Comparison of ENCODE assay signal across 8 cellular contexts in the genomic region with DNA sequence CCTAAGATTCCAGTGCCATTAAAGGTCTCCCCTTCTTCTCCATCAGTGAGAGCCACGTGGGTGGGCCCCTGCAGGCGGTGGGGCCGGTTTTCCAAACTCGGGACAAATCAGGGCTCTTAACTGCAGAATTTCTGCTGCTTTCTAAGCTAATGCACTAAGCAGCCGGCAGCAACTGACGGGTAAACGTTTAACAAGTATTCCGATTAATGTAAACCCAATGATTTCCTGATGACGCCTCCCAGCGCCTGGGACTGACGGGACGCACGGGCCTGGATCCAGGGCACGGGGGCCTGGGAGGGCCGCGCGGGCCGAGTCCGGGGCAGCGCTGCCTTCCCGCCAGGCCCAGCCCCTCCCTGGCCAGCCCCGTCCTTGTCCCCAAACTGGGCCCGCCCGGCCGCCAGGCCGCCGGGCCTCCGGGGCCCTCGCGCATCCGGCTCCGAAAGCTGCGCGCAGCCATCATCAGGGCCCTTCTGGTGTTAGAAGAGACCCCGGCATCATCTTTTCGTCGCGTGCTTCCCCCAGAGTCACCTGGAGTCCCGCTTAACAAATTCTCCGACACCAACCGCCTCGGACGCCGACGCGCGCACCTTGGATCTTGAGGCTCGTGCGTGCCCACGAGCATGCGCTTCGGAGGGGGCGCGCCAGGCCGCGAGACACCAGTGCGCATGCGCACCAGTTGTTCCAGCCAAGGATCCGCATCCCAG. TPM values are rescaled to one million over a fixed set of nuclear protein-coding genes. Genes with fewer than 3 reads are reported as not detected.
DNase-seq lines count a peak whose midpoint lies in the region; ATAC-seq and TF ChIP-seq lines count a peak whose summit lies in the region.

Gene MLH3 (minus strand): TSS at position 616 of the 704 bp plus-strand sequence. CDS start 1,812 bp downstream, outside the sequence.

- CTCF ChIA-PET in Calu3 (lab: Charles Lee), result interaction anchor here (0.6 kb wide), 1 partner anchor 158 kb away, joined by 5 read pairs; no protein-coding TSS in a partner anchor
- CTCF ChIA-PET in RWPE1 (lab: Yijun Ruan, JAX), result no interaction called here

- H3K36me3 Mint-ChIP-seq in Calu3 (ENCODE audit: insufficient read depth, unreplicated experiment), result peaks cover 26% of the 10 kb centered on the region
- H3K36me3 Mint-ChIP-seq in activated T-helper 2 cell treated with anti-CD3 and anti-CD28 coated beads, Interferon-gamma antibody, Interleukin-2, Interleukin-4, amounts not matched to agents 10 μg/mL and 5 μg/mL and 100 μg/mL, durations not matched to agents 14 hours and 24 hours and 36 hours (ENCODE audit: low read depth), result peaks cover 75% of the 10 kb centered on the region
- H3K36me3 Mint-ChIP-seq in naive thymus-derived CD8-positive, alpha-beta T cell, result peaks cover 0 to 18% (median 10%) of the 10 kb centered on the region in 3 donors
- peaks cover 11 to 41% of the 10 kb centered on the region in 2 donors for H3K36me3 Mint-ChIP-seq in stimulated activated naive B cell treated with anti-CD40 and anti-IgM and Interleukin-4, amounts not matched to agents 10 μg/mL and 1 μg/mL and 100 μg/mL, for 72 hours

- DNase-seq in Calu3 (peak; percentile 85), LHCN-M2 (ENCODE audit: low read depth) (peak; percentile 82), RWPE1 (ENCODE audit: low spot score) (peak; percentile 93), fibroblast of mammary gland (ENCODE audit: low read depth) (peak; percentile 72)
- peak; percentile 73 for DNase-seq in activated T-helper 2 cell treated with anti-CD3 and anti-CD28 coated beads, Interferon-gamma antibody, Interleukin-2, Interleukin-4, amounts not matched to agents 10 μg/mL and 5 μg/mL and 100 μg/mL, durations not matched to agents 14 hours and 24 hours and 36 hours (ENCODE audit: low spot score)
- DNase-seq in naive thymus-derived CD8-positive, alpha-beta T cell, result peak; percentile 68 to 89 (median 78)
- DNase-seq in stimulated activated naive B cell treated with anti-CD40 and anti-IgM and Interleukin-4, amounts not matched to agents 10 μg/mL and 1 μg/mL and 100 μg/mL, for 72 hours, result peak; percentile 61

- peak within 1 kb of the TSS; percentile 80 for H3K4me3 Mint-ChIP-seq in Calu3 (ENCODE audit: low read depth, unreplicated experiment)
- peak within 1 kb of the TSS; percentile 88 for H3K4me3 Mint-ChIP-seq in activated T-helper 2 cell treated with anti-CD3 and anti-CD28 coated beads, Interferon-gamma antibody, Interleukin-2, Interleukin-4, amounts not matched to agents 10 μg/mL and 5 μg/mL and 100 μg/mL, durations not matched to agents 14 hours and 24 hours and 36 hours (ENCODE audit: low read depth)
- H3K4me3 Mint-ChIP-seq in naive thymus-derived CD8-positive, alpha-beta T cell, result peak within 1 kb of the TSS; percentile 89 to 97 (median 94)
- H3K4me3 Mint-ChIP-seq in stimulated activated naive B cell treated with anti-CD40 and anti-IgM and Interleukin-4, amounts not matched to agents 10 μg/mL and 1 μg/mL and 100 μg/mL, for 72 hours, result peak within 1 kb of the TSS; percentile 92 to 94

- peak within 1 kb of the TSS; percentile 88 for H3K27ac Mint-ChIP-seq in Calu3 (ENCODE audit: unreplicated experiment)
- peak within 1 kb of the TSS; percentile 93 for H3K27ac Mint-ChIP-seq in activated T-helper 2 cell treated with anti-CD3 and anti-CD28 coated beads, Interferon-gamma antibody, Interleukin-2, Interleukin-4, amounts not matched to agents 10 μg/mL and 5 μg/mL and 100 μg/mL, durations not matched to agents 14 hours and 24 hours and 36 hours
- peak within 1 kb of the TSS; percentile 91 to 99 (median 97) for H3K27ac Mint-ChIP-seq in naive thymus-derived CD8-positive, alpha-beta T cell
- peak within 1 kb of the TSS; percentile 96 for H3K27ac Mint-ChIP-seq in stimulated activated naive B cell treated with anti-CD40 and anti-IgM and Interleukin-4, amounts not matched to agents 10 μg/mL and 1 μg/mL and 100 μg/mL, for 72 hours

- H3K27me3 Mint-ChIP-seq in Calu3 (ENCODE audit: unreplicated experiment), result no peaks in the 10 kb centered on the region
- no peaks in the 10 kb centered on the region for H3K27me3 Mint-ChIP-seq in activated T-helper 2 cell treated with anti-CD3 and anti-CD28 coated beads, Interferon-gamma antibody, Interleukin-2, Interleukin-4, amounts not matched to agents 10 μg/mL and 5 μg/mL and 100 μg/mL, durations not matched to agents 14 hours and 24 hours and 36 hours (ENCODE audit: low read depth)
- H3K27me3 Mint-ChIP-seq in naive thymus-derived CD8-positive, alpha-beta T cell, result peaks cover 0 to 3% (median 0%) of the 10 kb centered on the region in 5 donors
- no peaks in the 10 kb centered on the region for H3K27me3 Mint-ChIP-seq in stimulated activated naive B cell treated with anti-CD40 and anti-IgM and Interleukin-4, amounts not matched to agents 10 μg/mL and 1 μg/mL and 100 μg/mL, for 72 hours

- peak; percentile 70 for ATAC-seq in GM21619 (IDR thresholded peaks at IDR 0.05; ENCODE audit: unreplicated experiment)
- peak; percentile 88 to 90 for ATAC-seq in naive thymus-derived CD8-positive, alpha-beta T cell
- peak; percentile 89 to 92 for ATAC-seq in stimulated activated naive B cell treated with anti-CD40 and anti-IgM and Interleukin-4, amounts not matched to agents 10 μg/mL and 1 μg/mL and 100 μg/mL, for 72 hours (replicated peaks)

- peak within 1 kb of the TSS; percentile 48 for H3K4me3 ChIP-seq in fibroblast of mammary gland (ENCODE audit: control insufficient read depth, low read depth, low read length)

- intact Hi-C loops in Calu3 (cut with micrococcal nuclease; ENCODE audit: unreplicated experiment), result no loop called here
- intact Hi-C loops in activated T-helper 2 cell treated with anti-CD3 and anti-CD28 coated beads, Interferon-gamma antibody, Interleukin-2, Interleukin-4, amounts not matched to agents 10 μg/mL and 5 μg/mL and 100 μg/mL, durations not matched to agents 14 hours and 24 hours and 36 hours (cut with micrococcal nuclease), result loop anchor here (1.0 kb wide), 1 partner anchor 12 kb away; no protein-coding TSS in a partner anchor

- H3K9me3 Mint-ChIP-seq in Calu3 (ENCODE audit: low read depth, unreplicated experiment), result no peaks in the 10 kb centered on the region
- H3K9me3 Mint-ChIP-seq in activated T-helper 2 cell treated with anti-CD3 and anti-CD28 coated beads, Interferon-gamma antibody, Interleukin-2, Interleukin-4, amounts not matched to agents 10 μg/mL and 5 μg/mL and 100 μg/mL, durations not matched to agents 14 hours and 24 hours and 36 hours, result no peaks in the 10 kb centered on the region
- peaks cover 0 to 2% (median 0%) of the 10 kb centered on the region in 9 donors for H3K9me3 Mint-ChIP-seq in naive thymus-derived CD8-positive, alpha-beta T cell
- no peaks in the 10 kb centered on the region for H3K9me3 Mint-ChIP-seq in stimulated activated naive B cell treated with anti-CD40 and anti-IgM and Interleukin-4, amounts not matched to agents 10 μg/mL and 1 μg/mL and 100 μg/mL, for 72 hours

- peaks cover 10% of the 10 kb centered on the region for H3K4me1 Mint-ChIP-seq in Calu3 (ENCODE audit: low read depth, unreplicated experiment)
- peaks cover 64% of the 10 kb centered on the region for H3K4me1 Mint-ChIP-seq in activated T-helper 2 cell treated with anti-CD3 and anti-CD28 coated beads, Interferon-gamma antibody, Interleukin-2, Interleukin-4, amounts not matched to agents 10 μg/mL and 5 μg/mL and 100 μg/mL, durations not matched to agents 14 hours and 24 hours and 36 hours (ENCODE audit: low read depth)
- H3K4me1 Mint-ChIP-seq in naive thymus-derived CD8-positive, alpha-beta T cell, result peaks cover 10 to 44% (median 35%) of the 10 kb centered on the region in 4 donors
- H3K4me1 Mint-ChIP-seq in stimulated activated naive B cell treated with anti-CD40 and anti-IgM and Interleukin-4, amounts not matched to agents 10 μg/mL and 1 μg/mL and 100 μg/mL, for 72 hours, result peaks cover 13 to 22% of the 10 kb centered on the region in 2 donors

- BruUV-seq in Calu3 (replicated peaks; lab: Mats Ljungman, UMichigan), result no TSS peak

- peak within 1 kb of the TSS; percentile 80 for H3K27ac ChIP-seq in RWPE1

- TF ChIP-seq CTCF in Calu3 (IDR thresholded peaks at IDR 0.05; ENCODE audit: unreplicated experiment), result no peak
- no peak for TF ChIP-seq CTCF in RWPE1 (conservative IDR thresholded peaks at IDR 0.05; ENCODE audit: low read depth)
- TF ChIP-seq CTCF in fibroblast of mammary gland (conservative IDR thresholded peaks at IDR 0.05; ENCODE audit: control insufficient read depth, insufficient read depth, low read depth, low read length), result no peak

- POLR2A ChIA-PET in RWPE1 (lab: Yijun Ruan, JAX; ENCODE audit: low non-redundant PET), result interaction anchor here (0.6 kb wide), 1 partner anchor 20 kb away, joined by 4 read pairs; no protein-coding TSS in a partner anchor
- POLR2A ChIA-PET in naive thymus-derived CD8-positive, alpha-beta T cell (lab: Charles Lee), result interaction anchor here (0.6 to 3.2 kb wide), 3 partner anchors 12 to 49 kb away, joined by 3 to 8 read pairs (median 4); partner anchors contain the start of gene ACYP1

RNA-seq across cellular contexts. Expression of gene MLH3, which starts in this region (rescaled TPM):
- total RNA-seq in Calu3 (2022) (24.7 and 25.0 TPM in 2 replicates), LHCN-M2 (2014; rRNA removed) (20.5 and 20.7 TPM in 2 replicates)
- 8.2 TPM for polyA plus RNA-seq in LHCN-M2 (2012)
- total RNA-seq in activated T-helper 2 cell treated with anti-CD3 and anti-CD28 coated beads, Interferon-gamma antibody, Interleukin-2, Interleukin-4, amounts not matched to agents 10 μg/mL and 5 μg/mL and 100 μg/mL, durations not matched to agents 14 hours and 24 hours and 36 hours, result 28.2 and 28.3 TPM in 2 replicates
- total RNA-seq in naive thymus-derived CD8-positive, alpha-beta T cell, result 10 to 100 TPM; 26.9 to 31.2 TPM
- polyA plus RNA-seq in naive thymus-derived CD8-positive, alpha-beta T cell, result 10 to 100 TPM in 2 of 3 donors, 1 to 10 TPM in 1; 9.3 to 11.9 (median 10.8) TPM

Comparison
In these comparisons a context has a peak if more than half of its experiments do, and no peak if none do; other contexts are left out.
1. Peak in every context shown above with its lines: DNase-seq, ATAC-seq, H3K4me3 ChIP-seq and H3K27ac ChIP-seq.